Comparison of ENCODE assay signal across 20 cellular contexts in the genomic region with DNA sequence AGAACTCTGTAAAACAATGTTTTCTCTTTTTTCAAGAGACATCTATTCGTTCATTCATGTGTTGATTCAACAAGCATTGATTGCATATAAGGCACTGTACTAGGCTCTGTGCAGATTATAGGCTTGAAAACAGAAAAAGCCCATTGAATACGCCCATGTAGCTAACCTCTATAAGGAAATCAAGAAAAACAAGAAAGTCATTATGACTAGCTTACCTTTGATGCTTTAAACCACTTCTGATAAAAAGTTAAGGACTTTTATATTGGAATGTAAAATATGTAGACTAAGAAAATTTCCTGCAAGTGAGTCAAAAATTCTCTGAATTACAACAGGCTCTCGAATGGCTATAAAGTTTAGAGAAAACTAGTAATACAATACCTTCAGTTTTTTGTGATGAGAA.
A peak's percentile ranks its signal among the peaks of the same experiment; 100 is the strongest.
DNase-seq lines count a peak whose midpoint lies in the region; ATAC-seq and TF ChIP-seq lines count a peak whose summit lies in the region.
"Had no signal": no experiment of that assay in that cellular context is flagged by ENCODE, and none has a peak within 500 bp of the region (broad histone marks: within the 10 kb centered on the region; RNA-seq: fewer than 3 reads in every experiment).

No MANE protein-coding gene starts in this region.

- no peaks in the 10 kb centered on the region for H3K9me3 ChIP-seq in SK-N-SH
- no peaks in the 10 kb centered on the region for H3K9me3 ChIP-seq in heart right ventricle
- H3K9me3 ChIP-seq: BLaER1, left lung, tibial artery had no signal

- no peak for TF ChIP-seq CTCF in SK-N-SH (IDR thresholded peaks at IDR 0.05)
- no peak for TF ChIP-seq CTCF in WTC11 (IDR thresholded peaks at IDR 0.05)
- no peak for TF ChIP-seq CTCF in heart right ventricle (IDR thresholded peaks at IDR 0.05)

- H3K4me1 Mint-ChIP-seq in WTC11, result peaks cover 39% of the 10 kb centered on the region

- no peaks in the 10 kb centered on the region for H3K36me3 Mint-ChIP-seq in WTC11

- H4K20me1 ChIP-seq in SK-N-SH (ENCODE audit: insufficient read depth), result no peaks in the 10 kb centered on the region
- H4K20me1 ChIP-seq: BLaER1 had no signal

- DNase-seq in AG08395 (ENCODE audit: low spot score) (peak; percentile 15), GM03348 (ENCODE audit: low spot score) (peak; percentile 52), SK-N-SH (no peak), iris pigment epithelial cell (ENCODE audit: low read depth) (peak; percentile 65), WTC11 (ENCODE audit: low spot score) (no peak), heart right ventricle (no peak), Right ventricle myocardium superior (no peak), epidermal melanocyte (ENCODE audit: insufficient read length, low spot score) (no peak)
- DNase-seq: activated naive CD8-positive, alpha-beta T cell treated with anti-CD3 and anti-CD28 coated beads, Interleukin-2, amount 10 ng/mL, durations not matched to agents 7 days and 5 days; central memory CD4-positive, alpha-beta T cell; left lung; NCI-H1048; NCI-H2081; NCI-H526 treated with DMSO at 0.1 percent for 48 hours; occipital lobe; stimulated activated CD4-positive, alpha-beta T cell treated with anti-CD3 and anti-CD28 coated beads, Interleukin-4, amount 100 ng/mL, for 4 hours; tibial artery had no signal

- CTCF ChIA-PET in SK-N-SH (lab: Yijun Ruan, JAX) (interaction anchor here (0.8 to 1.5 kb wide), 4 partner anchors 9 to 207 kb away, joined by 3 to 4 read pairs (median 3); no protein-coding TSS in a partner anchor), WTC11 (lab: Charles Lee) (interaction anchor here (1.0 to 1.4 kb wide), 2 partner anchors 47 to 136 kb away, joined by 3 read pairs; no protein-coding TSS in a partner anchor)

- no peaks in the 10 kb centered on the region for H3K36me3 ChIP-seq in SK-N-SH (replicated peaks in 1 of 2; ENCODE audit: control insufficient read depth in 1 of 2, insufficient read depth in 2 of 2, low read length in 1 of 2)
- H3K36me3 ChIP-seq in heart right ventricle, result no peaks in the 10 kb centered on the region
- H3K36me3 ChIP-seq: BLaER1, left lung, tibial artery had no signal

- no peak for TF ChIP-seq EP300 in SK-N-SH (IDR thresholded peaks at IDR 0.05; ENCODE audit: borderline replicate concordance in 1 of 2, low read depth in 1 of 2, low read length in 1 of 2)

- no peaks in the 10 kb centered on the region for H3K9me2 ChIP-seq in SK-N-SH

- no peak for TF ChIP-seq RAD21 in SK-N-SH (IDR thresholded peaks at IDR 0.05; ENCODE audit: low read length)

- no peaks in the 10 kb centered on the region for H3K79me2 ChIP-seq in SK-N-SH (ENCODE audit: insufficient read depth)

- H3K27me3 ChIP-seq in SK-N-SH (ENCODE audit: insufficient read depth) (no peaks in the 10 kb centered on the region), heart right ventricle (peaks cover 0 to 6% (median 0%) of the 10 kb centered on the region in 7 donors)
- H3K27me3 ChIP-seq: BLaER1 had no signal

- POLR2A ChIA-PET in SK-N-SH (lab: Yijun Ruan, JAX) (no interaction called here), WTC11 (lab: Charles Lee) (interaction anchor here (0.7 kb wide), 1 partner anchor 14 kb away, joined by 3 read pairs; no protein-coding TSS in a partner anchor)

- no peak overlapping the region for H3K9ac ChIP-seq in SK-N-SH
- H3K9ac ChIP-seq: BLaER1 had no signal

- H3K4me3 ChIP-seq in SK-N-SH (ENCODE audit: low read depth in 2 of 2, low read length in 1 of 2) (no peak overlapping the region), heart right ventricle (no peak overlapping the region)
- H3K4me3 ChIP-seq: BLaER1, left lung, skin epidermis, tibial artery had no signal

- H3K27ac Mint-ChIP-seq in WTC11, result no peak overlapping the region
- H3K27ac Mint-ChIP-seq: activated naive CD8-positive, alpha-beta T cell treated with anti-CD3 and anti-CD28 coated beads, Interleukin-2, amount 10 ng/mL, durations not matched to agents 7 days and 5 days had no signal

- intact Hi-C loops in heart right ventricle (cut with DNase I) (no loop called here), Right ventricle myocardium superior (cut with DNase I) (no loop called here)

- H3K4me2 ChIP-seq in SK-N-SH, result no peak overlapping the region
- H3K4me2 ChIP-seq: BLaER1 had no signal

- peak overlapping the region; percentile 47 to 50; a peak in 3 of 4 replicates for H3K27ac ChIP-seq in SK-N-SH (ENCODE audit: low read depth in 2 of 2, low read length in 1 of 2)
- no peak overlapping the region for H3K27ac ChIP-seq in heart right ventricle
- H3K27ac ChIP-seq: BLaER1, left lung, skin epidermis, tibial artery, VCaP had no signal

- peaks cover 24 to 35% of the 10 kb centered on the region in 2 experiments for H3K4me1 ChIP-seq in SK-N-SH (ENCODE audit: control insufficient read depth in 1 of 2, insufficient read depth in 2 of 2, low read depth in 1 of 2, low read length in 1 of 2)
- peaks cover 0 to 19% (median 0%) of the 10 kb centered on the region in 9 donors for H3K4me1 ChIP-seq in heart right ventricle
- H3K4me1 ChIP-seq: BLaER1, left lung had no signal

- H3K9me3 Mint-ChIP-seq in WTC11, result no peaks in the 10 kb centered on the region

- no peak overlapping the region for H2AFZ ChIP-seq in SK-N-SH (ENCODE audit: low read depth)

- peaks cover 32% of the 10 kb centered on the region for H3F3A ChIP-seq in SK-N-SH (replicated peaks; ENCODE audit: insufficient read depth)

- H3K4me3 Mint-ChIP-seq in WTC11, result no peak overlapping the region
- H3K4me3 Mint-ChIP-seq: activated naive CD8-positive, alpha-beta T cell treated with anti-CD3 and anti-CD28 coated beads, Interleukin-2, amount 10 ng/mL, durations not matched to agents 7 days and 5 days had no signal

- H3K27me3 Mint-ChIP-seq in WTC11 (ENCODE audit: low read depth), result peaks cover 2% of the 10 kb centered on the region; the same call in 1 of the 2 replicates

- WGBS in SK-N-SH (ENCODE audit: low lambda C conversion rate), result 52% methylated on average over 3 of the region's 3 CpGs
- WGBS in heart right ventricle, 2 donors, result 80 to 81% methylated on average over 3 of the region's 3 CpGs

- ATAC-seq in WTC11 (no peak), heart right ventricle (no peak), Right ventricle myocardium superior (ENCODE audit: poor library complexity) (no peak)
- ATAC-seq: left lung had no signal

TF ChIP-seq in SK-N-SH, 30 proteins besides CTCF, POLR2A, EP300 and RAD21:
- TF ChIP-seq MXI1 (IDR thresholded peaks at IDR 0.05; ENCODE audit: low read depth, low read length) (no peak), FOSL2 (IDR thresholded peaks at IDR 0.05; ENCODE audit: borderline replicate concordance, low read depth) (no peak)

TF ChIP-seq in WTC11, 78 proteins besides CTCF, POLR2A, EP300 and RAD21 (continues in another document):
- no peak for TF ChIP-seq ATF2 (CRISPR knock-in tag; IDR thresholded peaks at IDR 0.05; ENCODE audit: borderline replicate concordance, low read depth)
- no peak for TF ChIP-seq NR1H2 (CRISPR knock-in tag; IDR thresholded peaks at IDR 0.05)
- TF ChIP-seq ZBTB21 (CRISPR knock-in tag; IDR thresholded peaks at IDR 0.05; ENCODE audit: borderline replicate concordance), result no peak
- TF ChIP-seq TEAD1 (CRISPR knock-in tag; IDR thresholded peaks at IDR 0.05), result no peak
- TF ChIP-seq, protein P1, sequence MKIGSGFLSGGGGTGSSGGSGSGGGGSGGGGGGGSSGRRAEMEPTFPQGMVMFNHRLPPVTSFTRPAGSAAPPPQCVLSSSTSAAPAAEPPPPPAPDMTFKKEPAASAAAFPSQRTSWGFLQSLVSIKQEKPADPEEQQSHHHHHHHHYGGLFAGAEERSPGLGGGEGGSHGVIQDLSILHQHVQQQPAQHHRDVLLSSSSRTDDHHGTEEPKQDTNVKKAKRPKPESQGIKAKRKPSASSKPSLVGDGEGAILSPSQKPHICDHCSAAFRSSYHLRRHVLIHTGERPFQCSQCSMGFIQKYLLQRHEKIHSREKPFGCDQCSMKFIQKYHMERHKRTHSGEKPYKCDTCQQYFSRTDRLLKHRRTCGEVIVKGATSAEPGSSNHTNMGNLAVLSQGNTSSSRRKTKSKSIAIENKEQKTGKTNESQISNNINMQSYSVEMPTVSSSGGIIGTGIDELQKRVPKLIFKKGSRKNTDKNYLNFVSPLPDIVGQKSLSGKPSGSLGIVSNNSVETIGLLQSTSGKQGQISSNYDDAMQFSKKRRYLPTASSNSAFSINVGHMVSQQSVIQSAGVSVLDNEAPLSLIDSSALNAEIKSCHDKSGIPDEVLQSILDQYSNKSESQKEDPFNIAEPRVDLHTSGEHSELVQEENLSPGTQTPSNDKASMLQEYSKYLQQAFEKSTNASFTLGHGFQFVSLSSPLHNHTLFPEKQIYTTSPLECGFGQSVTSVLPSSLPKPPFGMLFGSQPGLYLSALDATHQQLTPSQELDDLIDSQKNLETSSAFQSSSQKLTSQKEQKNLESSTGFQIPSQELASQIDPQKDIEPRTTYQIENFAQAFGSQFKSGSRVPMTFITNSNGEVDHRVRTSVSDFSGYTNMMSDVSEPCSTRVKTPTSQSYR (CRISPR knock-in tag; IDR thresholded peaks at IDR 0.05), result no peak
- TF ChIP-seq SMAD3 (CRISPR knock-in tag; IDR thresholded peaks at IDR 0.05; ENCODE audit: borderline replicate concordance), result no peak
- TF ChIP-seq MYBL2 (CRISPR knock-in tag; IDR thresholded peaks at IDR 0.05), result no peak
- no peak for TF ChIP-seq ZNF317 (CRISPR knock-in tag; IDR thresholded peaks at IDR 0.05; ENCODE audit: borderline replicate concordance, low read depth)
- no peak for TF ChIP-seq ZNF121 (CRISPR knock-in tag; IDR thresholded peaks at IDR 0.05)
- TF ChIP-seq GTF2I (CRISPR knock-in tag; conservative IDR thresholded peaks at IDR 0.05), result no peak
- no peak for TF ChIP-seq ZBTB43 (CRISPR knock-in tag; IDR thresholded peaks at IDR 0.05)

Comparison
In these comparisons a context has a peak if more than half of its experiments do, and no peak if none do; other contexts are left out.
1. DNase-seq: peak in AG08395 (single experiment), GM03348 (single experiment) and iris pigment epithelial cell (single experiment); none in SK-N-SH (single experiment), WTC11 (single experiment), heart right ventricle (0 of 2), Right ventricle myocardium superior (single experiment) and epidermal melanocyte (single experiment).
2. H3K27ac ChIP-seq: peak in SK-N-SH (2 of 2); none in heart right ventricle (0 of 10).